1 cellular context compared by ENCODE assay signal in the genomic region with DNA sequence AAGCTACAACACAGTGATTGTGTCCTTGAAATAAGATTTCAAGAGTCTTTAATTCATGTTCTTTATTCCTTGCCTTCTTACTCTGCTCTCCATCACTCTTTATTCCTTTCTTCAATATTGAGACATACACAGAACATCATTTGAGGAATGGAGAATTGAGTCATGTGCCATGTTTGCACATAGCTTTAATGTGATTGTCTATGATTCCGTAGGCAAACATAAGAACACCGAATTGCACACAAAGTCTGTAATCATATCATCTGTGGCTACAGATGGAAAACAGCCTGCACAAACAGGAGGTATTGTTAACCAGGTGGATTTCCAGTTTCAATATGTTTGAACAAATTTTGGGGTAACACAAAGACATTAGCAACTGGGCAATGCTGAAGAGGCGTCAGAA.
TF ChIP-seq lines count a peak whose summit lies in the region.

No MANE protein-coding gene starts in this region.

TF ChIP-seq in IMR-90, 13 proteins besides CTCF, POLR2A, EP300 and RAD21:
- TF ChIP-seq MAZ (IDR thresholded peaks at IDR 0.05; ENCODE audit: borderline replicate concordance, low read depth, low read length) (no peak), CHD1 (IDR thresholded peaks at IDR 0.05; ENCODE audit: low read depth, low read length) (no peak), NFE2L2 (IDR thresholded peaks at IDR 0.05; ENCODE audit: low read depth, low read length) (no peak), FOS (IDR thresholded peaks at IDR 0.05; ENCODE audit: low read depth, low read length) (no peak), RCOR1 (IDR thresholded peaks at IDR 0.05; ENCODE audit: insufficient replicate concordance, low read length) (no peak), MXI1 (IDR thresholded peaks at IDR 0.05; ENCODE audit: borderline replicate concordance, low read depth, low read length) (no peak), SMC3 (IDR thresholded peaks at IDR 0.05; ENCODE audit: low read depth, low read length) (no peak), BHLHE40 (IDR thresholded peaks at IDR 0.05; ENCODE audit: low read depth, low read length) (no peak), CEBPB (IDR thresholded peaks at IDR 0.05; ENCODE audit: low read depth, low read length) (no peak)
- TF ChIP-seq, protein P1, sequence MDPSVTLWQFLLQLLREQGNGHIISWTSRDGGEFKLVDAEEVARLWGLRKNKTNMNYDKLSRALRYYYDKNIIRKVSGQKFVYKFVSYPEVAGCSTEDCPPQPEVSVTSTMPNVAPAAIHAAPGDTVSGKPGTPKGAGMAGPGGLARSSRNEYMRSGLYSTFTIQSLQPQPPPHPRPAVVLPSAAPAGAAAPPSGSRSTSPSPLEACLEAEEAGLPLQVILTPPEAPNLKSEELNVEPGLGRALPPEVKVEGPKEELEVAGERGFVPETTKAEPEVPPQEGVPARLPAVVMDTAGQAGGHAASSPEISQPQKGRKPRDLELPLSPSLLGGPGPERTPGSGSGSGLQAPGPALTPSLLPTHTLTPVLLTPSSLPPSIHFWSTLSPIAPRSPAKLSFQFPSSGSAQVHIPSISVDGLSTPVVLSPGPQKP (IDR thresholded peaks at IDR 0.05; ENCODE audit: borderline replicate concordance, low read depth, low read length): no peak
